Comparison of ENCODE assay signal across 8 cellular contexts in genomic region chr4:92303621-92304027, GRCh38. TPM values are rescaled to one million over a fixed set of nuclear protein-coding genes. Genes with fewer than 3 reads are reported as not detected.
DNase-seq lines count a peak whose midpoint lies in the region; ATAC-seq and TF ChIP-seq lines count a peak whose summit lies in the region.

GRID2 (plus strand) TSS chr4:92303966.

- H3K27me3 ChIP-seq in iPS-20b (ENCODE audit: insufficient read depth, low read length) (no peaks in the 10 kb centered on the region), testis (no peaks in the 10 kb centered on the region)

- no peak for TF ChIP-seq POLR2A in testis (IDR thresholded peaks at IDR 0.05)

- ATAC-seq in GM18498 (IDR thresholded peaks at IDR 0.05; ENCODE audit: unreplicated experiment) (no peak), GM19324 (IDR thresholded peaks at IDR 0.05; ENCODE audit: low FRiP score, unreplicated experiment) (no peak)

- H3K36me3 ChIP-seq in iPS-20b (ENCODE audit: insufficient read depth, low read depth, low read length), result no peaks in the 10 kb centered on the region
- H3K36me3 ChIP-seq in testis (ENCODE audit: low read depth, missing control alignments), result no peaks in the 10 kb centered on the region

- H3K9me3 ChIP-seq in iPS-20b (ENCODE audit: insufficient read depth, low read depth, low read length), result no peaks in the 10 kb centered on the region
- no peaks in the 10 kb centered on the region for H3K9me3 ChIP-seq in testis

- peak within 1 kb of the TSS; percentile 57; the same call in 1 of the 2 replicates for H3K9ac ChIP-seq in iPS-20b (ENCODE audit: low read depth, low read length)

- peak; percentile 54 for DNase-seq in DMS53 (lab: John Stamatoyannopoulos, UW)
- no peak for DNase-seq in DMS53 treated with DMSO at 0.1 percent for 48 hours (lab: John Stamatoyannopoulos, UW; ENCODE audit: unreplicated experiment)
- DNase-seq in anterior cingulate cortex (lab: John Stamatoyannopoulos, UW), result peak in 57 of 58 donors; percentile 2 to 75 (median 46)
- peak; percentile 23 for DNase-seq in testis
- DNase-seq in cortex of kidney (lab: John Stamatoyannopoulos, UW), result no peak

- no peak for TF ChIP-seq CTCF in testis (IDR thresholded peaks at IDR 0.05)

- 1 to 3% methylated on average over 19 to 29 of the region's 29 CpGs for WGBS in testis, 2 donors

- intact Hi-C loops in testis (cut with DNase I; ENCODE audit: low total_unique reads), result no loop called here

- no peak within 1 kb of the TSS for H3K27ac ChIP-seq in iPS-20b (ENCODE audit: low read length)
- H3K27ac ChIP-seq in testis, result no peak within 1 kb of the TSS

- H3K4me1 ChIP-seq in iPS-20b (ENCODE audit: insufficient read depth, low read length) (peaks cover 27% of the 10 kb centered on the region), testis (no peaks in the 10 kb centered on the region)

- H3K4me3 ChIP-seq in iPS-20b (ENCODE audit: low read length) (peak within 1 kb of the TSS; percentile 97), testis (peak within 1 kb of the TSS; percentile 24 to 56)

RNA-seq across cellular contexts. Expression of gene GRID2, which starts in this region (rescaled TPM):
- 10 to 100 TPM; 27.1 to 32.7 TPM for total RNA-seq in testis
- 34.6 TPM for polyA plus RNA-seq in testis (ENCODE audit: insufficient read depth, low read depth, low replicate concordance)

Comparison
In these comparisons a context has a peak if more than half of its experiments do, and no peak if none do; other contexts are left out.
1. DNase-seq: peak in DMS53 (single experiment), anterior cingulate cortex (57 of 58) and testis (single experiment); none in DMS53 treated with DMSO at 0.1 percent for 48 hours (single experiment) and cortex of kidney (single experiment).